33 cellular contexts compared by ENCODE assay signal in the genomic region with DNA sequence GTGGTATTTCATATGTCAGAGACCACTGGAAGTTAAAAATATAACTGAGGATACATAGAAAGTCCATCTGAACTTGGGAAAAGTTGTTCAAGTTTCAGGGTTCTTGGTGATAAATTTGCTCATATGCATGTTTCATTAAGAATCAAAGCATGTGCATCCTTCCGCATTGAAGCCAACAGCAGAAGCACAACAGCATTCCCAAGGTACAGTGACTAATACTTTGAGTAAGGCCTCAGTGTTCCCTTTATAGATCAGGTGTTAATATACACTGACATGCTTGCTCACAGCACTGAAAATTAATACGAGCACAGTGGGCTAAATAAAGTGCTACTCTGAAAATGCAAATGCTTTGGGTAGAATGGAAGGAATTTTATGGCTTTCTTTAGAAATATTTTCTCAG.
"Had no signal": no experiment of that assay in that cellular context is flagged by ENCODE, and none has a peak within 500 bp of the region (broad histone marks: within the 10 kb centered on the region; RNA-seq: fewer than 3 reads in every experiment).

No MANE protein-coding gene starts in this region.

- H3K27me3 ChIP-seq: adrenal gland, esophagus squamous epithelium, heart right ventricle, neutrophil, ovary, thyroid gland, upper lobe of left lung, vagina had no signal

- ATAC-seq: activated CD4-positive, alpha-beta T cell treated with anti-CD3 and anti-CD28 coated beads for 36 hours; activated CD8-positive, alpha-beta memory T cell treated with anti-CD3 and anti-CD28 coated beads, Interleukin-2, amount 10 ng/mL, durations not matched to agents 7 days and 5 days; activated CD8-positive, alpha-beta T cell treated with anti-CD3 and anti-CD28 coated beads, Interleukin-2, amount 10 ng/mL, durations not matched to agents 7 days and 5 days; heart right ventricle; sciatic nerve; stimulated activated memory B cell treated with anti-CD40 and anti-IgM and Interleukin-4, amounts not matched to agents 10 μg/mL and 1 μg/mL and 100 μg/mL, for 72 hours; stimulated activated naive CD8-positive, alpha-beta T cell treated with anti-CD3 and anti-CD28 coated beads, Interleukin-15, amount 100 ng/mL, for 72 hours; T-cell had no signal

- H3K27ac Mint-ChIP-seq: activated CD4-positive, alpha-beta T cell treated with anti-CD3 and anti-CD28 coated beads for 36 hours; activated CD8-positive, alpha-beta memory T cell treated with anti-CD3 and anti-CD28 coated beads, Interleukin-2, amount 10 ng/mL, durations not matched to agents 7 days and 5 days; activated CD8-positive, alpha-beta T cell treated with anti-CD3 and anti-CD28 coated beads, Interleukin-2, amount 10 ng/mL, durations not matched to agents 7 days and 5 days; activated naive CD8-positive, alpha-beta T cell; activated T-helper 2 cell treated with anti-CD3 and anti-CD28 coated beads, Interferon-gamma antibody, Interleukin-2, Interleukin-4, amounts not matched to agents 10 μg/mL and 5 μg/mL and 100 μg/mL, durations not matched to agents 14 hours and 24 hours and 36 hours; nephron; progenitor cell of endocrine pancreas; stimulated activated memory B cell treated with anti-CD40 and anti-IgM and Interleukin-4, amounts not matched to agents 10 μg/mL and 1 μg/mL and 100 μg/mL, for 72 hours; stimulated activated naive CD8-positive, alpha-beta T cell treated with anti-CD3 and anti-CD28 coated beads, Interleukin-15, amount 100 ng/mL, for 72 hours; T-cell had no signal

- H3K4me1 ChIP-seq: adrenal gland, esophagus squamous epithelium, heart right ventricle, left ventricle myocardium inferior, thyroid gland, upper lobe of left lung, vagina had no signal

- DNase-seq: activated CD4-positive, alpha-beta T cell treated with anti-CD3 and anti-CD28 coated beads for 36 hours; activated CD4-positive, CD25-positive, alpha-beta regulatory T cell; activated CD8-positive, alpha-beta memory T cell treated with anti-CD3 and anti-CD28 coated beads, Interleukin-2, amount 10 ng/mL, durations not matched to agents 7 days and 5 days; activated CD8-positive, alpha-beta T cell treated with anti-CD3 and anti-CD28 coated beads, Interleukin-2, amount 10 ng/mL, durations not matched to agents 7 days and 5 days; activated naive CD4-positive, alpha-beta T cell; activated T-cell treated with anti-CD3 and anti-CD28 coated beads, Interleukin-2, amount 50 U/mL, for 48 hours; adrenal gland; dorsolateral prefrontal cortex; effector memory CD4-positive, alpha-beta T cell; esophagus squamous epithelium; foreskin melanocyte; heart right ventricle; left ventricle myocardium inferior; mesendoderm; ovary; retina; small intestine; stimulated activated CD4-positive, alpha-beta T cell treated with anti-CD3 and anti-CD28 coated beads, Interleukin-4, amount 100 ng/mL, for 4 hours; stimulated activated CD8-positive, alpha-beta memory T cell treated with anti-CD3 and anti-CD28 coated beads, Interleukin-4, amount 100 ng/mL, for 48 hours; stimulated activated naive CD8-positive, alpha-beta T cell treated with anti-CD3 and anti-CD28 coated beads, Interleukin-15, amount 100 ng/mL, for 72 hours; T-cell; thyroid gland; upper lobe of left lung had no signal

- H3K27me3 Mint-ChIP-seq: activated CD4-positive, alpha-beta T cell treated with anti-CD3 and anti-CD28 coated beads for 36 hours; activated CD8-positive, alpha-beta memory T cell treated with anti-CD3 and anti-CD28 coated beads, Interleukin-2, amount 10 ng/mL, durations not matched to agents 7 days and 5 days; activated naive CD8-positive, alpha-beta T cell; stimulated activated memory B cell treated with anti-CD40 and anti-IgM and Interleukin-4, amounts not matched to agents 10 μg/mL and 1 μg/mL and 100 μg/mL, for 72 hours; stimulated activated naive CD8-positive, alpha-beta T cell treated with anti-CD3 and anti-CD28 coated beads, Interleukin-15, amount 100 ng/mL, for 72 hours; T-cell had no signal

- H3K36me3 Mint-ChIP-seq: activated CD8-positive, alpha-beta memory T cell treated with anti-CD3 and anti-CD28 coated beads, Interleukin-2, amount 10 ng/mL, durations not matched to agents 7 days and 5 days; activated naive CD8-positive, alpha-beta T cell; stimulated activated memory B cell treated with anti-CD40 and anti-IgM and Interleukin-4, amounts not matched to agents 10 μg/mL and 1 μg/mL and 100 μg/mL, for 72 hours; T-cell had no signal

- H3K4me1 Mint-ChIP-seq: activated CD4-positive, alpha-beta T cell treated with anti-CD3 and anti-CD28 coated beads for 36 hours; activated CD8-positive, alpha-beta memory T cell treated with anti-CD3 and anti-CD28 coated beads, Interleukin-2, amount 10 ng/mL, durations not matched to agents 7 days and 5 days; nephron; stimulated activated memory B cell treated with anti-CD40 and anti-IgM and Interleukin-4, amounts not matched to agents 10 μg/mL and 1 μg/mL and 100 μg/mL, for 72 hours; stimulated activated naive CD8-positive, alpha-beta T cell treated with anti-CD3 and anti-CD28 coated beads, Interleukin-15, amount 100 ng/mL, for 72 hours; T-cell had no signal

- H3K27ac ChIP-seq: adrenal gland, dorsolateral prefrontal cortex, esophagus squamous epithelium, heart right ventricle, left ventricle myocardium inferior, neutrophil, ovary, thyroid gland, upper lobe of left lung, vagina had no signal

- H3K36me3 ChIP-seq: adrenal gland, esophagus squamous epithelium, heart right ventricle, left ventricle myocardium inferior, neutrophil, ovary, thyroid gland, upper lobe of left lung, vagina had no signal

- FAIRE-seq: colon, small intestine had no signal

- H3K4me3 Mint-ChIP-seq: activated CD4-positive, alpha-beta T cell treated with anti-CD3 and anti-CD28 coated beads for 36 hours; activated CD8-positive, alpha-beta memory T cell treated with anti-CD3 and anti-CD28 coated beads, Interleukin-2, amount 10 ng/mL, durations not matched to agents 7 days and 5 days; activated CD8-positive, alpha-beta T cell treated with anti-CD3 and anti-CD28 coated beads, Interleukin-2, amount 10 ng/mL, durations not matched to agents 7 days and 5 days; activated naive CD8-positive, alpha-beta T cell; nephron; stimulated activated memory B cell treated with anti-CD40 and anti-IgM and Interleukin-4, amounts not matched to agents 10 μg/mL and 1 μg/mL and 100 μg/mL, for 72 hours; stimulated activated naive CD8-positive, alpha-beta T cell treated with anti-CD3 and anti-CD28 coated beads, Interleukin-15, amount 100 ng/mL, for 72 hours; T-cell had no signal

- H3K4me3 ChIP-seq: adrenal gland, dorsolateral prefrontal cortex, esophagus squamous epithelium, heart right ventricle, left ventricle myocardium inferior, lung, ovary, thyroid gland, upper lobe of left lung, vagina had no signal

- H3K9me3 Mint-ChIP-seq: nephron had no signal

- H3K9me3 ChIP-seq: adrenal gland, esophagus squamous epithelium, heart right ventricle, left ventricle myocardium inferior, neutrophil, ovary, thyroid gland, upper lobe of left lung, vagina had no signal
